ENCODE assay signal across 18 cellular contexts in genomic region chr7:81449105-81449504, GRCh38.
DNase-seq lines count a peak whose midpoint lies in the region; ATAC-seq, FAIRE-seq and TF ChIP-seq lines count a peak whose summit lies in the region.
"Had no signal": no experiment of that assay in that cellular context is flagged by ENCODE, and none has a peak within 500 bp of the region (broad histone marks: within the 10 kb centered on the region; RNA-seq: fewer than 3 reads in every experiment).

No MANE protein-coding gene starts in this region.

- no peak overlapping the region for H3K23ac ChIP-seq in H1 (ENCODE audit: insufficient read length)
- no peak overlapping the region for H3K23ac ChIP-seq in mesenchymal stem cell (ENCODE audit: low read length in 2 of 2)

- POLR2A ChIA-PET in H1 (lab: Charles Lee; ENCODE audit: partially characterized antibody) = no interaction called here

- H3K4me2 ChIP-seq in H1 (ENCODE audit: insufficient read depth in 1 of 2, low read depth in 2 of 2, low read length in 2 of 2) = no peak overlapping the region
- no peak overlapping the region for H3K4me2 ChIP-seq in keratinocyte (ENCODE audit: control insufficient read depth, extremely low read depth, insufficient read depth, low read depth, low read length)
- H3K4me2 ChIP-seq in mesenchymal stem cell (ENCODE audit: low read length, poor library complexity, severe bottlenecking) = no peak overlapping the region
- H3K4me2 ChIP-seq: GM23338 had no signal

- dilution Hi-C loops in keratinocyte (cut with MboI; ENCODE audit: extremely low pct_ligation_motif_present, low sequenced_read_pairs) = no loop called here

- H3K9me3 ChIP-seq in H1 (ENCODE audit: insufficient read depth in 2 of 2, low read depth in 1 of 2, low read length in 1 of 2) = no peaks in the 10 kb centered on the region
- H3K9me3 ChIP-seq in keratinocyte (ENCODE audit: control insufficient read depth, low read depth, low read length) = no peaks in the 10 kb centered on the region
- no peaks in the 10 kb centered on the region for H3K9me3 ChIP-seq in mesenchymal stem cell (ENCODE audit: control insufficient read depth, low read length)
- H3K9me3 ChIP-seq: BE2C, HAP-1 had no signal

- no peaks in the 10 kb centered on the region for H3K27me3 ChIP-seq in ACC112 (ENCODE audit: insufficient read depth, low read length)
- H3K27me3 ChIP-seq in H1 (replicated peaks in 1 of 4; ENCODE audit: control insufficient read depth in 3 of 4, extremely low read depth in 1 of 4, insufficient read depth in 3 of 4, low read length in 3 of 4) = no peaks in the 10 kb centered on the region
- no peaks in the 10 kb centered on the region for H3K27me3 ChIP-seq in keratinocyte (ENCODE audit: control insufficient read depth, extremely low read depth, insufficient read depth, low read length)
- no peaks in the 10 kb centered on the region for H3K27me3 ChIP-seq in mesenchymal stem cell (ENCODE audit: control insufficient read depth in 1 of 2, insufficient read depth in 1 of 2, low read length in 2 of 2)
- H3K27me3 ChIP-seq: BE2C had no signal

- H3K27ac ChIP-seq in ACC112 (ENCODE audit: low read depth, low read length) (no peak overlapping the region), H1 (ENCODE audit: low read depth, low read length) (no peak overlapping the region), keratinocyte (ENCODE audit: control insufficient read depth, insufficient read depth, low read length) (no peak overlapping the region), mesenchymal stem cell (ENCODE audit: low read length, poor library complexity, severe bottlenecking) (no peak overlapping the region)
- H3K27ac ChIP-seq: C4-2B had no signal

- H3K14ac ChIP-seq in H1 (ENCODE audit: insufficient read length) = no peak overlapping the region
- no peak overlapping the region for H3K14ac ChIP-seq in mesenchymal stem cell (ENCODE audit: low read length in 2 of 2)

- H4K5ac ChIP-seq in H1 (ENCODE audit: insufficient read length, low read depth, low read length) = no peak overlapping the region

- H3K9ac ChIP-seq in H1 (replicated peaks in 1 of 4; ENCODE audit: extremely low read depth in 1 of 4, low read depth in 3 of 4, low read length in 3 of 4) = no peak overlapping the region
- no peak overlapping the region for H3K9ac ChIP-seq in keratinocyte (ENCODE audit: control insufficient read depth, extremely low read depth, insufficient read depth, low read length)
- no peak overlapping the region for H3K9ac ChIP-seq in mesenchymal stem cell (ENCODE audit: low read length)

- no peak for TF ChIP-seq POLR2A in H1 (IDR thresholded peaks at IDR 0.05; ENCODE audit: control extremely low read depth in 1 of 2, low read depth in 2 of 2, low read length in 2 of 2)

- H2BK20ac ChIP-seq in H1 (ENCODE audit: low read length) = no peak overlapping the region

- H3K4ac ChIP-seq in H1 (replicated peaks; ENCODE audit: insufficient read length, low read depth, low read length) (no peak overlapping the region), mesenchymal stem cell (ENCODE audit: low read depth in 1 of 2, low read length in 2 of 2) (no peak overlapping the region)

- no peaks in the 10 kb centered on the region for H3K23me2 ChIP-seq in H1 (ENCODE audit: low read depth, low read length)

- H3K18ac ChIP-seq in H1 (ENCODE audit: extremely low read depth, low read length) (no peak overlapping the region), mesenchymal stem cell (ENCODE audit: low read depth in 1 of 2, low read length in 2 of 2) (no peak overlapping the region)

- H4K20me1 ChIP-seq in H1 (replicated peaks in 1 of 2; ENCODE audit: control insufficient read depth in 1 of 2, insufficient read depth in 2 of 2, low read length in 2 of 2) = no peaks in the 10 kb centered on the region
- no peaks in the 10 kb centered on the region for H4K20me1 ChIP-seq in keratinocyte (ENCODE audit: control insufficient read depth, extremely low read depth, insufficient read depth, low read length)

- H3K4me3 ChIP-seq in ACC112 (ENCODE audit: low read depth, low read length) (no peak overlapping the region), H1 (ENCODE audit: extremely low read depth in 1 of 4, insufficient read depth in 2 of 4, low read depth in 3 of 4, low read length in 4 of 4) (no peak overlapping the region), keratinocyte (ENCODE audit: control insufficient read depth in 2 of 3, extremely low read depth in 1 of 3, insufficient read depth in 2 of 3, low read depth in 1 of 3, low read length in 3 of 3) (no peak overlapping the region), mesenchymal stem cell (ENCODE audit: insufficient read depth in 1 of 2, low read depth in 1 of 2, low read length in 2 of 2) (no peak overlapping the region)
- H3K4me3 ChIP-seq: GM23338, HAP-1 had no signal

- H3K36me3 ChIP-seq in ACC112 (ENCODE audit: insufficient read depth, low read length) (no peaks in the 10 kb centered on the region), H1 (ENCODE audit: control insufficient read depth in 2 of 4, insufficient read depth in 4 of 4, low read length in 3 of 4) (no peaks in the 10 kb centered on the region), keratinocyte (ENCODE audit: control insufficient read depth in 2 of 2, extremely low read depth in 1 of 2, insufficient read depth in 2 of 2, low read length in 2 of 2) (no peaks in the 10 kb centered on the region), mesenchymal stem cell (ENCODE audit: control insufficient read depth in 1 of 2, insufficient read depth in 2 of 2, low read depth in 1 of 2, low read length in 2 of 2) (no peaks in the 10 kb centered on the region)
- H3K36me3 ChIP-seq: BE2C, HAP-1 had no signal

- H2BK15ac ChIP-seq in H1 (ENCODE audit: low read length) = no peak overlapping the region
- H2BK15ac ChIP-seq in mesenchymal stem cell (ENCODE audit: low read depth, poor library complexity, severe bottlenecking) = no peak overlapping the region

- peak; percentile 34 for DNase-seq in NAMALWA (ENCODE audit: low spot score)
- no peak for DNase-seq in H1 (ENCODE audit: low read depth in 1 of 2, low spot score in 2 of 2)
- no peak for DNase-seq in keratinocyte (ENCODE audit: low read depth, low spot score)
- no peak for DNase-seq in iPS-NIHi11 (ENCODE audit: low spot score)
- no peak for DNase-seq in NCI-H446 (lab: John Stamatoyannopoulos, UW)
- DNase-seq in mesenchymal stem cell = no peak
- DNase-seq: CD4-positive, alpha-beta memory T cell; COR-L47; DND-41; GF-D8 had no signal

- no peak for ATAC-seq in GM18498 (IDR thresholded peaks at IDR 0.05; ENCODE audit: unreplicated experiment)
- ATAC-seq: GM23338 had no signal

- H3K4me1 ChIP-seq in ACC112 (ENCODE audit: control insufficient read depth, insufficient read depth, low read length, unreplicated experiment) = peaks cover 16% of the 10 kb centered on the region
- H3K4me1 ChIP-seq in H1 (replicated peaks in 1 of 4; ENCODE audit: control insufficient read depth in 3 of 4, insufficient read depth in 4 of 4, low read length in 3 of 4) = no peaks in the 10 kb centered on the region
- H3K4me1 ChIP-seq in keratinocyte (ENCODE audit: control insufficient read depth, extremely low read depth, insufficient read depth, low read length) = no peaks in the 10 kb centered on the region
- H3K4me1 ChIP-seq in mesenchymal stem cell (ENCODE audit: control insufficient read depth, insufficient read depth, low read depth, low read length) = no peaks in the 10 kb centered on the region
- H3K4me1 ChIP-seq: BE2C, HAP-1 had no signal

- no peak overlapping the region for H3K56ac ChIP-seq in H1 (replicated peaks; ENCODE audit: insufficient read length, low read depth, low read length)

- FAIRE-seq in H1 (lab: Jason Lieb, UNC) = no peak
- FAIRE-seq in keratinocyte (lab: Jason Lieb, UNC) = peak; percentile 20
- FAIRE-seq: D721Med, GM18507 had no signal

- no peak overlapping the region for H2BK12ac ChIP-seq in H1 (ENCODE audit: low read depth, low read length)
- H2BK12ac ChIP-seq in mesenchymal stem cell (ENCODE audit: low read length in 2 of 2) = no peak overlapping the region

- H3K79me2 ChIP-seq in ACC112 (ENCODE audit: control insufficient read depth, insufficient read depth, low read length, unreplicated experiment) = no peaks in the 10 kb centered on the region
- no peaks in the 10 kb centered on the region for H3K79me2 ChIP-seq in H1 (ENCODE audit: control insufficient read depth in 1 of 2, insufficient read depth in 2 of 2, low read length in 2 of 2)
- no peaks in the 10 kb centered on the region for H3K79me2 ChIP-seq in keratinocyte (ENCODE audit: control insufficient read depth, insufficient read depth, low read length)

- peak overlapping the region; percentile 22 for H2AFZ ChIP-seq in ACC112 (ENCODE audit: low read length, unreplicated experiment)
- no peak overlapping the region for H2AFZ ChIP-seq in H1 (ENCODE audit: low read length)
- H2AFZ ChIP-seq in keratinocyte (ENCODE audit: control insufficient read depth, low read length) = no peak overlapping the region
- H2AFZ ChIP-seq in mesenchymal stem cell (ENCODE audit: low read depth, low read length) = no peak overlapping the region
- H2AFZ ChIP-seq: GM23338 had no signal

- no peak for TF ChIP-seq CTCF in H1 (IDR thresholded peaks at IDR 0.05; ENCODE audit: control extremely low read depth in 1 of 3, insufficient read depth in 1 of 3, low read depth in 1 of 3, low read length in 3 of 3)
- TF ChIP-seq CTCF in keratinocyte (optimal IDR thresholded peaks at IDR 0.05 in 1 of 3, IDR thresholded peaks at IDR 0.05 in 1 of 3, conservative IDR thresholded peaks at IDR 0.05 in 1 of 3; ENCODE audit: extremely low read depth in 1 of 3, insufficient read depth in 2 of 3, low read length in 3 of 3) = no peak

- TF ChIP-seq EP300 in H1 (IDR thresholded peaks at IDR 0.05; ENCODE audit: borderline replicate concordance in 1 of 2, low read depth in 2 of 2, low read length in 2 of 2) = no peak

- H2BK5ac ChIP-seq in H1 (ENCODE audit: low read depth, low read length) (no peak overlapping the region), mesenchymal stem cell (ENCODE audit: low read depth, low read length, poor library complexity, severe bottlenecking) (no peak overlapping the region)

- H4K8ac ChIP-seq in H1 (ENCODE audit: extremely low read depth, insufficient read depth, low read length) (no peak overlapping the region), mesenchymal stem cell (ENCODE audit: low read length) (no peak overlapping the region)

- no peak overlapping the region for H2AK5ac ChIP-seq in H1 (ENCODE audit: low read depth, low read length)
- H2AK5ac ChIP-seq in mesenchymal stem cell (ENCODE audit: low read length, severe bottlenecking) = no peak overlapping the region

- no peak for TF ChIP-seq RAD21 in H1 (IDR thresholded peaks at IDR 0.05 in 1 of 2, conservative IDR thresholded peaks at IDR 0.05 in 1 of 2; ENCODE audit: low read depth in 2 of 2, low read length in 2 of 2)

- no peaks in the 10 kb centered on the region for H3K9me1 ChIP-seq in keratinocyte (ENCODE audit: control insufficient read depth, extremely low read depth, insufficient read depth, low read length)

- H4K91ac ChIP-seq in H1 (replicated peaks; ENCODE audit: insufficient read length, low read length) = no peak overlapping the region
- no peak overlapping the region for H4K91ac ChIP-seq in mesenchymal stem cell (ENCODE audit: low read length)

- CTCF ChIA-PET in H1 (lab: Charles Lee; ENCODE audit: partially characterized antibody) = interaction anchor here (0.7 to 1.3 kb wide), 4 partner anchors 10 to 34 kb away, joined by 3 to 4 read pairs (median 4); no protein-coding TSS in a partner anchor

- H2BK120ac ChIP-seq in H1 (replicated peaks; ENCODE audit: low read depth, low read length) (no peak overlapping the region), mesenchymal stem cell (ENCODE audit: low read depth, low read length) (no peak overlapping the region)

- H3K79me1 ChIP-seq in H1 (ENCODE audit: low read depth, low read length) (no peaks in the 10 kb centered on the region), mesenchymal stem cell (replicated peaks; ENCODE audit: low read length, poor library complexity, severe bottlenecking) (no peaks in the 10 kb centered on the region)
